8 cellular contexts compared by ENCODE assay signal in the genomic region with DNA sequence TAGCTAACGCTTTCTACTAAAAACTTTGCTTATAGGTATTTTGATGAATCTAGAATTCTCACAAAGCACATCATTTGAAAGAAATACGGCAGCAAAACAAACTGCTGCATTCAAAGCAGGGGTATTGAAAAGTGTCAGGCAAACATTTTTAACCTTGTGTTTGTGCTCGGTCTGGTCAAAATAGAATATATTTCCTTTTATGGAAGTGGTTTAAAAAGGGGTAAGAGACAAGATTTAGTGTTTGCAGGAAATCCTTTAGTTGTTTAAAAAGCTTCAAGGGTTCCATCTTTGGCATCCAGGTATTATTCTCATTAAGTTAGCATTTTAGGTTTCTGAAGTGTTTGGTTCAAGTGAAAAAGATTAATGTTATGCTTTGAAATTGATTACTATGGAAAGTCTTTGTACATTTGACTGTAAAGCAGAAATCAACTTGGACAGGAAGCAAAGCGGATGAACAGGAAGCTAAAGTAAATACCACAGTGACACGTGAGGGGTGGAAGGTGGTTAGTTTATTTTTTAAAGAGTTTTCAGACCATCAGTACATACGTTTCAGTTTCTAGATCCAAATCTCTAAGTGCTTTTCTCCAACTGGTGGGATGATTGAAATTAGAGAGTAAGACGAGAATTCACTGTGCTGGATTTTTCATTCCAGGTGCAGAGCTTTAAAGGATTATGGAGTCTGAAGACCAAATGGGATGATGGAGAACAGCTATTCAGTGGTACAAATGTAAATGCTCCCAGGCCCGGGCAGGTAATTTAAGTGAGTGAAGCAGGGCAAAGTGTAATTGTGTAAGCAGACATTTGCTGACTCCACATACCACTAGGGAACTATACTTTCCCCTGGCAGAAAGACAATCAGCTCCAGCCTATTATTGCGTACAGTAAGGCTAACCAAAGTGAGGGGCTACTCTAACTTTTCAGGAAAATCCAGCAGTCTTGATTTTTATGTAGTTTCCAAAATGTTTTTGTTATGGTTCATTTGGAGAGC.
DNase-seq lines count a peak whose midpoint lies in the region; ATAC-seq and TF ChIP-seq lines count a peak whose summit lies in the region.

No MANE protein-coding gene starts in this region.

- ATAC-seq in GM18519 (IDR thresholded peaks at IDR 0.05; ENCODE audit: low FRiP score, unreplicated experiment) (peak; percentile 91), GM21737 (IDR thresholded peaks at IDR 0.05; ENCODE audit: unreplicated experiment) (peak; percentile 94), left lobe of liver (peak; percentile 13)

- DNase-seq in MM.1S (peak; percentile 95), left lobe of liver (ENCODE audit: low spot score) (no peak), dedifferentiated amniotic fluid mesenchymal stem cell (ENCODE audit: extremely low spot score) (no peak), ACHN (no peak), epidermal melanocyte (ENCODE audit: insufficient read length, low spot score) (no peak), head of caudate nucleus (no peak)

- no peaks in the 10 kb centered on the region for H4K20me1 ChIP-seq in MM.1S (ENCODE audit: insufficient read depth, low read length)

- no peaks in the 10 kb centered on the region for H3K27me3 ChIP-seq in MM.1S (replicated peaks; ENCODE audit: insufficient read depth, low read length)

- H3K4me3 ChIP-seq in MM.1S (ENCODE audit: low read length): peak overlapping the region; percentile 39

- TF ChIP-seq CTCF in MM.1S (IDR thresholded peaks at IDR 0.05; ENCODE audit: low read length): no peak

- peaks cover 36% of the 10 kb centered on the region for H3F3A ChIP-seq in MM.1S (ENCODE audit: insufficient read depth, low read length)

- intact Hi-C loops in head of caudate nucleus (cut with DNase I): no loop called here

- H3K4me1 ChIP-seq in MM.1S (ENCODE audit: low read length): peaks cover 51% of the 10 kb centered on the region

- in situ Hi-C loops in ACHN (cut with HindIII; ENCODE audit: low pct_ligation_motif_present, low pct_unique_long_range_greater_than_20kb, low sequenced_read_pairs): no loop called here

- H3K4me2 ChIP-seq in MM.1S (ENCODE audit: low read depth, low read length): peak overlapping the region; percentile 81

- H3K79me2 ChIP-seq in MM.1S (ENCODE audit: low read length): no peaks in the 10 kb centered on the region

- H3K9ac ChIP-seq in MM.1S (ENCODE audit: low read length): peak overlapping the region; percentile 31; the same call in 1 of the 2 replicates

- H3K9me2 ChIP-seq in MM.1S (replicated peaks; ENCODE audit: insufficient read depth, low read length): no peaks in the 10 kb centered on the region

- H2AFZ ChIP-seq in MM.1S (ENCODE audit: low read length): peak overlapping the region; percentile 31

- no peaks in the 10 kb centered on the region for H3K9me3 ChIP-seq in MM.1S (replicated peaks; ENCODE audit: insufficient read depth, low read length)

- H3K27ac ChIP-seq in MM.1S (ENCODE audit: low read length): peak overlapping the region; percentile 80

- H3K36me3 ChIP-seq in MM.1S (replicated peaks; ENCODE audit: insufficient read depth, low read length): no peaks in the 10 kb centered on the region

Comparison
In these comparisons a context has a peak if more than half of its experiments do, and no peak if none do; other contexts are left out.
1. ATAC-seq: peak in every context shown above with its lines; median percentile 94 in GM21737; 91 in GM18519; 13 in left lobe of liver.